19 cellular contexts compared by ENCODE assay signal in genomic region chr4:105283501-105283900, GRCh38.
"Had no signal": no experiment of that assay in that cellular context is flagged by ENCODE, and none has a peak within 500 bp of the region (broad histone marks: within the 10 kb centered on the region; RNA-seq: fewer than 3 reads in every experiment).

No MANE protein-coding gene starts in this region.

- H3K27me3 ChIP-seq: cardiac muscle cell, dorsolateral prefrontal cortex, thyroid gland had no signal

- H3K4me3 ChIP-seq: cardiac muscle cell, dorsolateral prefrontal cortex, lower lobe of right lung, thyroid gland had no signal

- DNase-seq: activated CD4-positive, alpha-beta T cell treated with anti-CD3 and anti-CD28 coated beads, Interleukin-2, amount 10 ng/mL, durations not matched to agents 24 days and 14 days; activated CD8-positive, alpha-beta T cell treated with anti-CD3 and anti-CD28 coated beads, Interleukin-2, amount 10 ng/mL, durations not matched to agents 7 days and 5 days; activated naive CD4-positive, alpha-beta T cell treated with anti-CD3 and anti-CD28 coated beads for 36 hours; activated naive CD8-positive, alpha-beta T cell treated with anti-CD3 and anti-CD28 coated beads, Interleukin-2, amount 50 U/mL, for 24 hours; activated T-cell treated with anti-CD3 and anti-CD28 coated beads, Interleukin-2, amount 50 U/mL, for 4 hours; aorta; dorsolateral prefrontal cortex; hippocampal formation; islet precursor cell; lower lobe of right lung; occipital lobe; posterior cingulate gyrus; stimulated activated CD4-positive, alpha-beta T cell treated with anti-CD3 and anti-CD28 coated beads, Interleukin-12 subunit alpha, Interleukin-12 subunit beta, amount 100 ng/mL, for 4 hours; stimulated activated CD4-positive, alpha-beta T cell treated with anti-CD3 and anti-CD28 coated beads, Interleukin-1b, Interleukin-23, amount 100 ng/mL, for 48 hours; stimulated activated CD8-positive, alpha-beta memory T cell treated with anti-CD3 and anti-CD28 coated beads, Interleukin-4, amount 100 ng/mL, for 48 hours; stimulated activated naive CD4-positive, alpha-beta T cell treated with Interleukin-2 at 50 U/mL for 16 hours; thyroid gland had no signal

- H3K27ac ChIP-seq: cardiac muscle cell, dorsolateral prefrontal cortex, epithelial cell of prostate, lower lobe of right lung, thyroid gland had no signal

- H3K36me3 ChIP-seq: cardiac muscle cell, lower lobe of right lung, thyroid gland had no signal

- H3K9me3 ChIP-seq: lower lobe of right lung, thyroid gland had no signal

- H3K4me1 ChIP-seq: lower lobe of right lung, thyroid gland had no signal

- ATAC-seq: activated CD8-positive, alpha-beta T cell treated with anti-CD3 and anti-CD28 coated beads, Interleukin-2, amount 10 ng/mL, durations not matched to agents 7 days and 5 days; activated naive CD8-positive, alpha-beta T cell treated with anti-CD3 and anti-CD28 coated beads, Interleukin-2, amount 50 U/mL, for 24 hours; activated T-cell treated with anti-CD3 and anti-CD28 coated beads, Interleukin-2, amount 50 U/mL, for 4 hours; lower lobe of right lung had no signal
